ENCODE assay signal across 16 cellular contexts in the genomic region with DNA sequence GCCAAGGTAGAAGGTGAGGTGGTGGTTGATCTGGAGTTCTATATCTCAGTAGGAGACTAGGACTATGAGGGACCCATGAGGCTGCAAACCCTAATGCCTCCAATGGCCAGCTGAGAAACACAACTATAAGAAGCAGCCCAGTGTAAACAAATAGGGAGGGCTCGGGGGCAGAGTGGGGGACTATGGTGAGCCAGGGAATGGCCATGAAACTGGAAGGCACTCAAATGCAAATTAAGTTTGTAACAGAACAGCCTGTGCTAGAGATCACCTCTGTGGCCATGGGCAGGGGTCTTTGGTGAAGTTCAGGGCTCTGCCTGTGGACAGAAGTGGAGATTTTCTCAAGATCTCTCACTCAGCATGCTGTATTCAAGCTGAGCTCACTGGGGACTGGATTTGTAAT.
"Had no signal": no experiment of that assay in that cellular context is flagged by ENCODE, and none has a peak within 500 bp of the region (broad histone marks: within the 10 kb centered on the region; RNA-seq: fewer than 3 reads in every experiment).

No MANE protein-coding gene starts in this region.

- ATAC-seq: esophagus mucosa, gastroesophageal sphincter, psoas muscle, right lobe of liver had no signal

- H3K4me3 Mint-ChIP-seq: naive B cell; nephron; stimulated activated memory B cell treated with anti-CD40 and anti-IgM and Interleukin-4, amounts not matched to agents 10 μg/mL and 1 μg/mL and 100 μg/mL, for 72 hours; stimulated activated naive CD8-positive, alpha-beta T cell treated with anti-CD3 and anti-CD28 coated beads, Interleukin-15, Interleukin-2, amounts not matched to agents 100 ng/mL and 50 ng/mL, for 24 hours had no signal

- H3K27ac ChIP-seq: gastroesophageal sphincter, psoas muscle, right lobe of liver, tibial artery, upper lobe of left lung, vagina had no signal

- H3K9me3 ChIP-seq: gastroesophageal sphincter, psoas muscle, right lobe of liver, tibial artery, upper lobe of left lung, vagina had no signal

- H3K4me3 ChIP-seq: gastroesophageal sphincter, psoas muscle, right lobe of liver, tibial artery, upper lobe of left lung, vagina had no signal

- H3K9me3 Mint-ChIP-seq: naive B cell; nephron; stimulated activated memory B cell treated with anti-CD40 and anti-IgM and Interleukin-4, amounts not matched to agents 10 μg/mL and 1 μg/mL and 100 μg/mL, for 72 hours; stimulated activated naive CD8-positive, alpha-beta T cell treated with anti-CD3 and anti-CD28 coated beads, Interleukin-15, Interleukin-2, amounts not matched to agents 100 ng/mL and 50 ng/mL, for 24 hours had no signal

- H3K36me3 Mint-ChIP-seq: naive B cell; stimulated activated memory B cell treated with anti-CD40 and anti-IgM and Interleukin-4, amounts not matched to agents 10 μg/mL and 1 μg/mL and 100 μg/mL, for 72 hours had no signal

- H3K4me1 Mint-ChIP-seq: naive B cell; nephron; stimulated activated memory B cell treated with anti-CD40 and anti-IgM and Interleukin-4, amounts not matched to agents 10 μg/mL and 1 μg/mL and 100 μg/mL, for 72 hours had no signal

- H3K4me1 ChIP-seq: gastroesophageal sphincter, psoas muscle, right lobe of liver, tibial artery, upper lobe of left lung, vagina had no signal

- H3K27ac Mint-ChIP-seq: naive B cell; nephron; stimulated activated memory B cell treated with anti-CD40 and anti-IgM and Interleukin-4, amounts not matched to agents 10 μg/mL and 1 μg/mL and 100 μg/mL, for 72 hours; stimulated activated naive CD8-positive, alpha-beta T cell treated with anti-CD3 and anti-CD28 coated beads, Interleukin-15, Interleukin-2, amounts not matched to agents 100 ng/mL and 50 ng/mL, for 24 hours had no signal

- H3K27me3 ChIP-seq: right lobe of liver, upper lobe of left lung, vagina had no signal

- DNase-seq: effector memory CD4-positive, alpha-beta T cell; kidney glomerular epithelial cell; naive B cell; psoas muscle; right lobe of liver; stimulated activated CD4-positive, alpha-beta T cell treated with anti-CD3 and anti-CD28 coated beads, Interleukin-4, amount 100 ng/mL, for 24 hours; tibial artery; upper lobe of left lung had no signal

- H3K36me3 ChIP-seq: gastroesophageal sphincter, right lobe of liver, tibial artery, upper lobe of left lung, vagina had no signal

- FAIRE-seq: endometrium, islet of Langerhans had no signal
